10 cellular contexts compared by ENCODE assay signal in genomic region chr2:232013701-232014353, GRCh38. TPM values are rescaled to one million over a fixed set of nuclear protein-coding genes. Genes with fewer than 3 reads are reported as not detected.
DNase-seq lines count a peak whose midpoint lies in the region; ATAC-seq and TF ChIP-seq lines count a peak whose summit lies in the region.
"Had no signal": no experiment of that assay in that cellular context is flagged by ENCODE, and none has a peak within 500 bp of the region (broad histone marks: within the 10 kb centered on the region; RNA-seq: fewer than 3 reads in every experiment).

No MANE protein-coding gene starts in this region.

- ATAC-seq in HG02884 (IDR thresholded peaks at IDR 0.05; ENCODE audit: unreplicated experiment) (no peak), HG02678 (IDR thresholded peaks at IDR 0.05; ENCODE audit: unreplicated experiment) (no peak), GM21367 (IDR thresholded peaks at IDR 0.05; ENCODE audit: unreplicated experiment) (no peak)
- ATAC-seq: gastroesophageal sphincter had no signal

- H3F3A ChIP-seq in GM23248 (ENCODE audit: insufficient read depth) = peaks cover 15% of the 10 kb centered on the region; the same call in 1 of the 2 replicates

- no peak for TF ChIP-seq CTCF in AG04450 (IDR thresholded peaks at IDR 0.05; ENCODE audit: low read depth, low read length)
- TF ChIP-seq CTCF in epithelial cell of proximal tubule (conservative IDR thresholded peaks at IDR 0.05; ENCODE audit: low read depth, low read length) = no peak

- POLR2A ChIA-PET in AG04450 (lab: Yijun Ruan, JAX) = interaction anchor here (0.9 kb wide), 1 partner anchor 52 kb away, joined by 4 read pairs; the partner anchor contains the start of gene DIS3L2

- H3K27me3 ChIP-seq in AG04450 (ENCODE audit: control insufficient read depth, insufficient read depth, low read length) (no peaks in the 10 kb centered on the region), GM23248 (replicated peaks; ENCODE audit: insufficient read depth) (no peaks in the 10 kb centered on the region)
- H3K27me3 ChIP-seq: gastroesophageal sphincter had no signal

- H3K4me3 ChIP-seq in AG04450 (ENCODE audit: low read depth, low read length) (no peak overlapping the region), GM23248 (no peak overlapping the region), epithelial cell of proximal tubule (ENCODE audit: low read depth, low read length) (no peak overlapping the region)
- H3K4me3 ChIP-seq: gastroesophageal sphincter had no signal

- 3 to 4% methylated on average over 3 of the region's 3 CpGs for WGBS in GM23248 (ENCODE audit: low coverage in 1 of 2, low lambda C conversion rate in 2 of 2, missing lambda C conversion rate in 2 of 2), 2 experiments

- 0 out of 2 replicates have a peak overlapping the region, but pooled peaks have one; percentile 11 for H3K9ac ChIP-seq in GM23248

- CTCF ChIA-PET in AG04450 (lab: Charles Lee) = no interaction called here

- H2AFZ ChIP-seq in GM23248 = no peak overlapping the region

- in situ Hi-C loops in GM23248 (cut with MboI) = no loop called here

- H3K4me1 ChIP-seq in GM23248 (ENCODE audit: insufficient read depth) = peaks cover 16% of the 10 kb centered on the region

- peak overlapping the region; percentile 58 for H3K4me2 ChIP-seq in GM23248 (ENCODE audit: unreplicated experiment)

- H3K27ac ChIP-seq in AG04450 (ENCODE audit: low read depth, low read length) (peak overlapping the region; percentile 22), GM23248 (0 out of 2 replicates have a peak overlapping the region, but pooled peaks have one; percentile 19)
- H3K27ac ChIP-seq: gastroesophageal sphincter had no signal

- H3K9me3 ChIP-seq in AG04450 (ENCODE audit: control insufficient read depth, insufficient read depth, low read length) (no peaks in the 10 kb centered on the region), GM23248 (ENCODE audit: low read depth) (no peaks in the 10 kb centered on the region)
- H3K9me3 ChIP-seq: gastroesophageal sphincter had no signal

- peaks cover 6% of the 10 kb centered on the region; the same call in 1 of the 2 replicates for H3K36me3 ChIP-seq in GM23248 (ENCODE audit: low read depth)

- H4K20me1 ChIP-seq in GM23248 (ENCODE audit: insufficient read depth) = no peaks in the 10 kb centered on the region

- no peaks in the 10 kb centered on the region for H3K9me2 ChIP-seq in GM23248 (ENCODE audit: insufficient read depth)

- H3K79me2 ChIP-seq in GM23248 (ENCODE audit: insufficient read depth) = peaks cover 22% of the 10 kb centered on the region

- DNase-seq in AG04450 (ENCODE audit: low read depth, low spot score) = peak; percentile 91
- DNase-seq in GM23248 = peak; percentile 87
- DNase-seq in NOMO-1 treated with DMSO at 0.1 percent for 48 hours (lab: John Stamatoyannopoulos, UW; ENCODE audit: unreplicated experiment) = peak; percentile 88
- DNase-seq in epithelial cell of proximal tubule (ENCODE audit: low read depth) = peak; percentile 35
- DNase-seq in activated naive CD4-positive, alpha-beta T cell treated with Interleukin-2 at 50 U/mL for 16 hours = no peak
- DNase-seq: NCI-H526 treated with DMSO at 0.1 percent for 48 hours had no signal

RNA-seq across cellular contexts. Expression of gene DIS3L2, which starts 52.3 kb away (rescaled TPM):
- polyA plus RNA-seq in AG04450 (2011; rRNA removed) (8.2 and 9.9 TPM in 2 replicates), GM23248 (2016; fragmentation: Nextera tagmentation; extraction: Ambion mirVana) (9.3 and 10.0 TPM in 2 replicates)
- 11.3 and 15.2 TPM in 2 replicates for polyA minus RNA-seq in AG04450 (2011; rRNA and poly(A)+ RNA removed)
- 9.4 and 15.6 TPM in 2 replicates for total RNA-seq in GM23248 (2014; rRNA removed; shearing (Covaris generic))
- total RNA-seq in epithelial cell of proximal tubule = 23.9 and 31.6 TPM in 2 replicates
